8 cellular contexts compared by ENCODE assay signal in the genomic region with DNA sequence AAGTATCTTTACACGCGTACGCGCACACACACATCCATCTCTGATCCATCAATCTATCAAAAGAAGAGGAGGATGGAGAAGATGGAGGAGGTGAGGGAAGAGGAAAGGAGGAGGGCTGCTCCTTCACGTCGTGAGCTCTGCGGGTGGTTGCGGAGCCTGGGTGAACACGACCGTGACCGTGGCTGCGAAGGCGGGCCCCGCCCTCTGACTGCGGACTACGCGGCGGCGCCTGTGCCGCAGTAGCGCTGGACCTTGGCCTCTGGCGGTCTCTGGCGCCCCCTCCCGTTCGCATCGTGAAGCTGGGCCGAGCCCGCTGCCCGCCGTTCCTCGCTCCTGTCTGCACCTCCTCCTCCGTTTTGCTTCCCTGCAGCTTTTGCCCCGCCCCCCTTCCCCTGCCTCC. TPM values are rescaled to one million over a fixed set of nuclear protein-coding genes. Genes with fewer than 3 reads are reported as not detected.
A peak's percentile ranks its signal among the peaks of the same experiment; 100 is the strongest.
DNase-seq lines count a peak whose midpoint lies in the region; ATAC-seq lines count a peak whose summit lies in the region.

No MANE protein-coding gene starts in this region.

- peak overlapping the region; percentile 96 for H3K18ac ChIP-seq in mesendoderm (ENCODE audit: low read length)

- no peaks in the 10 kb centered on the region for H3K36me3 ChIP-seq in effector memory CD4-positive, alpha-beta T cell (ENCODE audit: control insufficient read depth, insufficient read depth, low read length)
- no peaks in the 10 kb centered on the region for H3K36me3 ChIP-seq in mesendoderm (ENCODE audit: control insufficient read depth, insufficient read depth, low read length)

- peak overlapping the region; percentile 55 for H3K4me2 ChIP-seq in mesendoderm (ENCODE audit: low read length)

- no peaks in the 10 kb centered on the region for H3K79me2 ChIP-seq in mesendoderm (ENCODE audit: control insufficient read depth, insufficient read depth, low read length)

- peak; percentile 95 for ATAC-seq in GM19035 (IDR thresholded peaks at IDR 0.05; ENCODE audit: unreplicated experiment)
- peak; percentile 84 for ATAC-seq in HG03460 (IDR thresholded peaks at IDR 0.05; ENCODE audit: unreplicated experiment)

- peak overlapping the region; percentile 59 for H3K9ac ChIP-seq in mesendoderm (ENCODE audit: low read length)

- peak overlapping the region; percentile 76 for H3K56ac ChIP-seq in mesendoderm (ENCODE audit: low read length)

- peaks cover 5% of the 10 kb centered on the region for H3K4me1 ChIP-seq in effector memory CD4-positive, alpha-beta T cell (ENCODE audit: control insufficient read depth, insufficient read depth, low read length, poor library complexity, severe bottlenecking)
- no peaks in the 10 kb centered on the region for H3K4me1 ChIP-seq in mesendoderm (ENCODE audit: control insufficient read depth, low read depth, low read length)

- H2AK5ac ChIP-seq in mesendoderm (ENCODE audit: low read length), result no peak overlapping the region

- no peak overlapping the region for H2BK5ac ChIP-seq in mesendoderm (ENCODE audit: low read length)

- DNase-seq in AG20443 (ENCODE audit: low spot score), result peak; percentile 87
- DNase-seq in NCI-H82 treated with DMSO at 0.1 percent for 48 hours (lab: John Stamatoyannopoulos, UW; ENCODE audit: unreplicated experiment), result peak; percentile 58
- peak; percentile 49 to 56 for DNase-seq in activated CD8-positive, alpha-beta memory T cell treated with anti-CD3 and anti-CD28 coated beads for 4 hours (ENCODE audit: low read depth in 2 of 2)
- DNase-seq in effector memory CD4-positive, alpha-beta T cell, result peak; percentile 58 to 72 (median 62)
- DNase-seq in mesendoderm, result peak; percentile 63
- DNase-seq in stimulated activated CD8-positive, alpha-beta memory T cell treated with anti-CD3 and anti-CD28 coated beads, Interleukin-12 subunit alpha, Interleukin-12 subunit beta, amount 100 ng/mL, for 4 hours (ENCODE audit: low read depth), result peak; percentile 61

- no peaks in the 10 kb centered on the region for H3K27me3 ChIP-seq in effector memory CD4-positive, alpha-beta T cell (replicated peaks; ENCODE audit: control insufficient read depth, insufficient read depth, low read length, poor library complexity, severe bottlenecking)
- H3K27me3 ChIP-seq in mesendoderm (ENCODE audit: insufficient read depth, low read length, poor library complexity), result no peaks in the 10 kb centered on the region

- H3K23ac ChIP-seq in mesendoderm (ENCODE audit: low read length), result no peak overlapping the region

- no peak overlapping the region for H3K27ac ChIP-seq in effector memory CD4-positive, alpha-beta T cell (ENCODE audit: insufficient read depth, low read length, poor library complexity, severe bottlenecking)
- H3K27ac ChIP-seq in mesendoderm (ENCODE audit: low read depth, low read length), result no peak overlapping the region

- peak overlapping the region; percentile 56 for H3K4me3 ChIP-seq in effector memory CD4-positive, alpha-beta T cell (ENCODE audit: insufficient read depth, low read depth, low read length, poor library complexity, severe bottlenecking)
- H3K4me3 ChIP-seq in mesendoderm (ENCODE audit: low read length), result no peak overlapping the region

- H3K4ac ChIP-seq in mesendoderm (ENCODE audit: low read depth, low read length), result peak overlapping the region; percentile 81

- H4K8ac ChIP-seq in mesendoderm (ENCODE audit: low read depth, low read length), result no peak overlapping the region

- no CpG with 5 or more reads among the region's 33 CpGs for WGBS in mesendoderm (ENCODE audit: extremely low coverage, insufficient coverage, low lambda C conversion rate)

- H2BK15ac ChIP-seq in mesendoderm (replicated peaks; ENCODE audit: low read depth), result no peak overlapping the region

- H2BK120ac ChIP-seq in mesendoderm (ENCODE audit: low read depth, low read length), result no peak overlapping the region

- H3K9me3 ChIP-seq in effector memory CD4-positive, alpha-beta T cell (ENCODE audit: control insufficient read depth, low read length), result no peaks in the 10 kb centered on the region

- H4K5ac ChIP-seq in mesendoderm (ENCODE audit: low read length), result no peak overlapping the region

- no peaks in the 10 kb centered on the region for H3K79me1 ChIP-seq in mesendoderm (ENCODE audit: low read length)

RNA-seq across cellular contexts. Expression of a gene that starts 37.7 kb away (rescaled TPM):
- polyA plus RNA-seq in mesendoderm (2013, experiment 1 of 2), result 42.4 TPM
- 41.0 TPM for polyA plus RNA-seq in mesendoderm (2013, experiment 2 of 2)

RNA-seq across cellular contexts. Expression of a gene that starts 40.3 kb away (rescaled TPM):
- 2.8 TPM for polyA plus RNA-seq in mesendoderm (2013, experiment 1 of 2)
- 2.7 TPM for polyA plus RNA-seq in mesendoderm (2013, experiment 2 of 2)

RNA-seq across cellular contexts. Expression of a gene that starts 58.9 kb away (rescaled TPM):
- 51.0 TPM for polyA plus RNA-seq in mesendoderm (2013, experiment 1 of 2)
- polyA plus RNA-seq in mesendoderm (2013, experiment 2 of 2), result 54.0 TPM
